Comparison of ENCODE assay signal across 8 cellular contexts in genomic region chr6:154327313-154327712, GRCh38. TPM values are rescaled to one million over a fixed set of nuclear protein-coding genes. Genes with fewer than 3 reads are reported as not detected.
A peak's percentile ranks its signal among the peaks of the same experiment; 100 is the strongest.
DNase-seq lines count a peak whose midpoint lies in the region; ATAC-seq and TF ChIP-seq lines count a peak whose summit lies in the region.
"Not testable (repeated sequence)": the region's sequence is repeated elsewhere in the genome, so short reads cannot be mapped to it uniquely, and the experiment has no call there.
"Had no signal": no experiment of that assay in that cellular context is flagged by ENCODE, and none has a peak within 500 bp of the region (broad histone marks: within the 10 kb centered on the region; RNA-seq: fewer than 3 reads in every experiment).

No MANE protein-coding gene starts in this region.

- TF ChIP-seq CTCF in neutrophil (IDR thresholded peaks at IDR 0.05); thyroid gland (IDR thresholded peaks at IDR 0.05): not testable (repeated sequence)

- H3K4me1 ChIP-seq in neutrophil (ENCODE audit: control insufficient read depth in 1 of 2, insufficient read depth in 1 of 2, low read depth in 1 of 2, low read length in 1 of 2) = peaks cover 2 to 29% of the 10 kb centered on the region in 2 experiments
- peaks cover 26 to 33% of the 10 kb centered on the region in 2 donors for H3K4me1 ChIP-seq in thyroid gland

- not testable (repeated sequence) for H3K4me3 ChIP-seq in neutrophil (ENCODE audit: low read depth in 1 of 2, low read length in 1 of 2); thyroid gland (replicated peaks in 1 of 3)

- H3K27ac ChIP-seq in neutrophil (peak overlapping the region; percentile 26), thyroid gland (peak overlapping the region in 2 of 3 donors; percentile 24 to 94)

- WGBS in thyroid gland, 2 donors = 95 to 96% methylated on average over 1 of the region's 1 CpG

- intact Hi-C loops in thyroid gland (cut with DNase I) = not testable (repeated sequence)

- H3K9me3 ChIP-seq in neutrophil, thyroid gland: not testable (repeated sequence)

- DNase-seq in thyroid gland = not testable (repeated sequence)

- TF ChIP-seq POLR2A in thyroid gland (IDR thresholded peaks at IDR 0.05) = not testable (repeated sequence)

- not testable (repeated sequence) for H3K27me3 ChIP-seq in neutrophil, thyroid gland

- ATAC-seq in GM18502 (IDR thresholded peaks at IDR 0.05; ENCODE audit: poor library complexity, unreplicated experiment) (peak; percentile 58), GM18520 (IDR thresholded peaks at IDR 0.05; ENCODE audit: unreplicated experiment) (peak; percentile 50), GM19351 (IDR thresholded peaks at IDR 0.05; ENCODE audit: unreplicated experiment) (peak; percentile 38), HG02759 (IDR thresholded peaks at IDR 0.05; ENCODE audit: unreplicated experiment) (peak; percentile 51), HG03432 (IDR thresholded peaks at IDR 0.05; ENCODE audit: unreplicated experiment) (peak; percentile 37)

- not testable (repeated sequence) for H3K36me3 ChIP-seq in neutrophil, thyroid gland

RNA-seq across cellular contexts. Expression of gene IPCEF1, which starts 29.3 kb away (rescaled TPM):
- 10 to 100 TPM; 34.4 to 86.4 (median 73.6) TPM for total RNA-seq in thyroid gland
- total RNA-seq: Daoy had no signal
